1 cellular context compared by ENCODE assay signal in the genomic region with DNA sequence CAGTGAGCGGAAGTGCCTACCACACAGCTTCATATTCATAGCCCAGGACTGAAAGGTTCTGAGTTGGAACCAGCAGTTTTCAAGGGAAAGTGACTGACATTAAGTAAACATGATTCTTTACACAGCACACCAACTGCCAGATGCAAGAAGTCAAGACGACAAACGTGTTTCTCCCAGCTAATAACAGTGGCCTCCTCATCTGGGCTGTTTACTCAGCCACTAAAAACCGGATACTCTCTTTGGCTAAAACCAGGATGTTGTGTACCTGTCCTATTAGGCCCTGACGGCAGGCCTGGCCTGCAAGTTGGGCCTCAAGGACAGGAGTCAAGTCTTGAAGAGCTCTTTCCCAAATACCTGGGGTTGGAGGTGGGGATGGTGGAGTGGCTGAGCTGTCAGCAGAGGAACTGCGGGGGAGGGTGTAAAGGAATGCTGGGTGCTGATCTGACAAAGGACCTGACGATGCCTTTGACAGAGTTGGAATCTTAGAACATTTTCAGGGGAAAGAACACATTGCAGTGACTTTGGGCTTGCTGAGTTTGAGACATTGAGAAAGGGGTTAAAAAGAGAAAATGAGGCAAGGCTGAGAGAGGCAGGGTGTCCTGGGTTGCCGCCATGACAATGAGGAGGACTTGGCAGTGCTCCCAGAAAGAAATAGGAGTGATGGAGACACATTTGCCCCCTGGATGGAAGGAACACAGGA.
A peak's percentile ranks its signal among the peaks of the same experiment; 100 is the strongest.
TF ChIP-seq lines count a peak whose summit lies in the region.

No MANE protein-coding gene starts in this region.

TF ChIP-seq in K562, 482 proteins besides CTCF, POLR2A, EP300 and RAD21 (continued from another document and continues in another):
- TF ChIP-seq KLF13 (tag; IDR thresholded peaks at IDR 0.05; ENCODE audit: borderline replicate concordance, low read depth): no peak
- TF ChIP-seq CREM (IDR thresholded peaks at IDR 0.05; ENCODE audit: low read depth): 0 out of 2 replicates have a peak, but pooled peaks have one; percentile 12
- no peak for TF ChIP-seq PCBP1 (IDR thresholded peaks at IDR 0.05; ENCODE audit: low read depth, low read length, poor library complexity, severe bottlenecking)
- TF ChIP-seq ZNF583 (CRISPR knock-in tag; IDR thresholded peaks at IDR 0.05): no peak
- no peak for TF ChIP-seq ZNF324 (CRISPR knock-in tag; IDR thresholded peaks at IDR 0.05)
- TF ChIP-seq POLR2AphosphoS5 (IDR thresholded peaks at IDR 0.05; ENCODE audit: control insufficient read depth, insufficient read depth, low read depth, low read length): no peak
- no peak for TF ChIP-seq ZNF140 (CRISPR knock-in tag; IDR thresholded peaks at IDR 0.05)
- TF ChIP-seq, protein P1, sequence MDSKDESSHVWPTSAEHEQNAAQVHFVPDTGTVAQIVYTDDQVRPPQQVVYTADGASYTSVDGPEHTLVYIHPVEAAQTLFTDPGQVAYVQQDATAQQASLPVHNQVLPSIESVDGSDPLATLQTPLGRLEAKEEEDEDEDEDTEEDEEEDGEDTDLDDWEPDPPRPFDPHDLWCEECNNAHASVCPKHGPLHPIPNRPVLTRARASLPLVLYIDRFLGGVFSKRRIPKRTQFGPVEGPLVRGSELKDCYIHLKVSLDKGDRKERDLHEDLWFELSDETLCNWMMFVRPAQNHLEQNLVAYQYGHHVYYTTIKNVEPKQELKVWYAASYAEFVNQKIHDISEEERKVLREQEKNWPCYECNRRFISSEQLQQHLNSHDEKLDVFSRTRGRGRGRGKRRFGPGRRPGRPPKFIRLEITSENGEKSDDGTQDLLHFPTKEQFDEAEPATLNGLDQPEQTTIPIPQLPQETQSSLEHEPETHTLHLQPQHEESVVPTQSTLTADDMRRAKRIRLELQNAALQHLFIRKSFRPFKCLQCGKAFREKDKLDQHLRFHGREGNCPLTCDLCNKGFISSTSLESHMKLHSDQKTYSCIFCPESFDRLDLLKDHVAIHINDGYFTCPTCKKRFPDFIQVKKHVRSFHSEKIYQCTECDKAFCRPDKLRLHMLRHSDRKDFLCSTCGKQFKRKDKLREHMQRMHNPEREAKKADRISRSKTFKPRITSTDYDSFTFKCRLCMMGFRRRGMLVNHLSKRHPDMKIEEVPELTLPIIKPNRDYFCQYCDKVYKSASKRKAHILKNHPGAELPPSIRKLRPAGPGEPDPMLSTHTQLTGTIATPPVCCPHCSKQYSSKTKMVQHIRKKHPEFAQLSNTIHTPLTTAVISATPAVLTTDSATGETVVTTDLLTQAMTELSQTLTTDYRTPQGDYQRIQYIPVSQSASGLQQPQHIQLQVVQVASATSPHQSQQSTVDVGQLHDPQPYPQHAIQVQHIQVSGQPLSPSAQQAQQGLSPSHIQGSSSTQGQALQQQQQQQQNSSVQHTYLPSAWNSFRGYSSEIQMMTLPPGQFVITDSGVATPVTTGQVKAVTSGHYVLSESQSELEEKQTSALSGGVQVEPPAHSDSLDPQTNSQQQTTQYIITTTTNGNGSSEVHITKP (IDR thresholded peaks at IDR 0.05; ENCODE audit: partially characterized antibody): no peak
- no peak for TF ChIP-seq NEUROD1 (IDR thresholded peaks at IDR 0.05; ENCODE audit: borderline replicate concordance, low read depth, low read length, partially characterized antibody)
- TF ChIP-seq, protein P2, sequence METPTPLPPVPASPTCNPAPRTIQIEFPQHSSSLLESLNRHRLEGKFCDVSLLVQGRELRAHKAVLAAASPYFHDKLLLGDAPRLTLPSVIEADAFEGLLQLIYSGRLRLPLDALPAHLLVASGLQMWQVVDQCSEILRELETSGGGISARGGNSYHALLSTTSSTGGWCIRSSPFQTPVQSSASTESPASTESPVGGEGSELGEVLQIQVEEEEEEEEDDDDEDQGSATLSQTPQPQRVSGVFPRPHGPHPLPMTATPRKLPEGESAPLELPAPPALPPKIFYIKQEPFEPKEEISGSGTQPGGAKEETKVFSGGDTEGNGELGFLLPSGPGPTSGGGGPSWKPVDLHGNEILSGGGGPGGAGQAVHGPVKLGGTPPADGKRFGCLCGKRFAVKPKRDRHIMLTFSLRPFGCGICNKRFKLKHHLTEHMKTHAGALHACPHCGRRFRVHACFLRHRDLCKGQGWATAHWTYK (CRISPR knock-in tag; IDR thresholded peaks at IDR 0.05): no peak
- TF ChIP-seq CXXC5 (CRISPR knock-in tag; IDR thresholded peaks at IDR 0.05): no peak
- no peak for TF ChIP-seq MXI1 (IDR thresholded peaks at IDR 0.05; ENCODE audit: low read depth, low read length)
- no peak for TF ChIP-seq ZNF41 (CRISPR knock-in tag; conservative IDR thresholded peaks at IDR 0.05)
- no peak for TF ChIP-seq MAFF (IDR thresholded peaks at IDR 0.05; ENCODE audit: low read length)
- TF ChIP-seq MYBL2 (IDR thresholded peaks at IDR 0.05; ENCODE audit: low read depth): no peak
- no peak for TF ChIP-seq MYBL2 (CRISPR knock-in tag; IDR thresholded peaks at IDR 0.05; ENCODE audit: borderline replicate concordance)
- TF ChIP-seq NFYB (IDR thresholded peaks at IDR 0.05; ENCODE audit: extremely low read depth, insufficient read length): no peak
- TF ChIP-seq, protein P3, sequence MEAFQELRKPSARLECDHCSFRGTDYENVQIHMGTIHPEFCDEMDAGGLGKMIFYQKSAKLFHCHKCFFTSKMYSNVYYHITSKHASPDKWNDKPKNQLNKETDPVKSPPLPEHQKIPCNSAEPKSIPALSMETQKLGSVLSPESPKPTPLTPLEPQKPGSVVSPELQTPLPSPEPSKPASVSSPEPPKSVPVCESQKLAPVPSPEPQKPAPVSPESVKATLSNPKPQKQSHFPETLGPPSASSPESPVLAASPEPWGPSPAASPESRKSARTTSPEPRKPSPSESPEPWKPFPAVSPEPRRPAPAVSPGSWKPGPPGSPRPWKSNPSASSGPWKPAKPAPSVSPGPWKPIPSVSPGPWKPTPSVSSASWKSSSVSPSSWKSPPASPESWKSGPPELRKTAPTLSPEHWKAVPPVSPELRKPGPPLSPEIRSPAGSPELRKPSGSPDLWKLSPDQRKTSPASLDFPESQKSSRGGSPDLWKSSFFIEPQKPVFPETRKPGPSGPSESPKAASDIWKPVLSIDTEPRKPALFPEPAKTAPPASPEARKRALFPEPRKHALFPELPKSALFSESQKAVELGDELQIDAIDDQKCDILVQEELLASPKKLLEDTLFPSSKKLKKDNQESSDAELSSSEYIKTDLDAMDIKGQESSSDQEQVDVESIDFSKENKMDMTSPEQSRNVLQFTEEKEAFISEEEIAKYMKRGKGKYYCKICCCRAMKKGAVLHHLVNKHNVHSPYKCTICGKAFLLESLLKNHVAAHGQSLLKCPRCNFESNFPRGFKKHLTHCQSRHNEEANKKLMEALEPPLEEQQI (IDR thresholded peaks at IDR 0.05): no peak
- TF ChIP-seq SMARCC2 (IDR thresholded peaks at IDR 0.05; ENCODE audit: low read depth): no peak
- 0 out of 2 replicates have a peak, but pooled peaks have one; percentile 13 for TF ChIP-seq CTBP1 (IDR thresholded peaks at IDR 0.05; ENCODE audit: borderline replicate concordance)
- TF ChIP-seq SIN3B (IDR thresholded peaks at IDR 0.05; ENCODE audit: low read depth): no peak
- TF ChIP-seq, protein P4, sequence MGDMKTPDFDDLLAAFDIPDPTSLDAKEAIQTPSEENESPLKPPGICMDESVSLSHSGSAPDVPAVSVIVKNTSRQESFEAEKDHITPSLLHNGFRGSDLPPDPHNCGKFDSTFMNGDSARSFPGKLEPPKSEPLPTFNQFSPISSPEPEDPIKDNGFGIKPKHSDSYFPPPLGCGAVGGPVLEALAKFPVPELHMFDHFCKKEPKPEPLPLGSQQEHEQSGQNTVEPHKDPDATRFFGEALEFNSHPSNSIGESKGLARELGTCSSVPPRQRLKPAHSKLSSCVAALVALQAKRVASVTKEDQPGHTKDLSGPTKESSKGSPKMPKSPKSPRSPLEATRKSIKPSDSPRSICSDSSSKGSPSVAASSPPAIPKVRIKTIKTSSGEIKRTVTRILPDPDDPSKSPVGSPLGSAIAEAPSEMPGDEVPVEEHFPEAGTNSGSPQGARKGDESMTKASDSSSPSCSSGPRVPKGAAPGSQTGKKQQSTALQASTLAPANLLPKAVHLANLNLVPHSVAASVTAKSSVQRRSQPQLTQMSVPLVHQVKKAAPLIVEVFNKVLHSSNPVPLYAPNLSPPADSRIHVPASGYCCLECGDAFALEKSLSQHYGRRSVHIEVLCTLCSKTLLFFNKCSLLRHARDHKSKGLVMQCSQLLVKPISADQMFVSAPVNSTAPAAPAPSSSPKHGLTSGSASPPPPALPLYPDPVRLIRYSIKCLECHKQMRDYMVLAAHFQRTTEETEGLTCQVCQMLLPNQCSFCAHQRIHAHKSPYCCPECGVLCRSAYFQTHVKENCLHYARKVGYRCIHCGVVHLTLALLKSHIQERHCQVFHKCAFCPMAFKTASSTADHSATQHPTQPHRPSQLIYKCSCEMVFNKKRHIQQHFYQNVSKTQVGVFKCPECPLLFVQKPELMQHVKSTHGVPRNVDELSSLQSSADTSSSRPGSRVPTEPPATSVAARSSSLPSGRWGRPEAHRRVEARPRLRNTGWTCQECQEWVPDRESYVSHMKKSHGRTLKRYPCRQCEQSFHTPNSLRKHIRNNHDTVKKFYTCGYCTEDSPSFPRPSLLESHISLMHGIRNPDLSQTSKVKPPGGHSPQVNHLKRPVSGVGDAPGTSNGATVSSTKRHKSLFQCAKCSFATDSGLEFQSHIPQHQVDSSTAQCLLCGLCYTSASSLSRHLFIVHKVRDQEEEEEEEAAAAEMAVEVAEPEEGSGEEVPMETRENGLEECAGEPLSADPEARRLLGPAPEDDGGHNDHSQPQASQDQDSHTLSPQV (IDR thresholded peaks at IDR 0.05): 0 out of 2 replicates have a peak, but pooled peaks have one; percentile 12
- no peak for TF ChIP-seq ZNF239 (CRISPR knock-in tag; IDR thresholded peaks at IDR 0.05)
- TF ChIP-seq JUN (IDR thresholded peaks at IDR 0.05; ENCODE audit: borderline replicate concordance, low read depth, low read length): no peak
- TF ChIP-seq JUN (CRISPR knock-in tag; IDR thresholded peaks at IDR 0.05; ENCODE audit: borderline replicate concordance): no peak
- no peak for TF ChIP-seq ZNF133 (CRISPR knock-in tag; IDR thresholded peaks at IDR 0.05)
- TF ChIP-seq, protein P5, sequence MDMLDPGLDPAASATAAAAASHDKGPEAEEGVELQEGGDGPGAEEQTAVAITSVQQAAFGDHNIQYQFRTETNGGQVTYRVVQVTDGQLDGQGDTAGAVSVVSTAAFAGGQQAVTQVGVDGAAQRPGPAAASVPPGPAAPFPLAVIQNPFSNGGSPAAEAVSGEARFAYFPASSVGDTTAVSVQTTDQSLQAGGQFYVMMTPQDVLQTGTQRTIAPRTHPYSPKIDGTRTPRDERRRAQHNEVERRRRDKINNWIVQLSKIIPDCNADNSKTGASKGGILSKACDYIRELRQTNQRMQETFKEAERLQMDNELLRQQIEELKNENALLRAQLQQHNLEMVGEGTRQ (CRISPR knock-in tag; IDR thresholded peaks at IDR 0.05): no peak
- TF ChIP-seq RBM39 (optimal IDR thresholded peaks at IDR 0.05; ENCODE audit: low read depth, low read length): no peak
- no peak for TF ChIP-seq POLR3G (IDR thresholded peaks at IDR 0.05; ENCODE audit: extremely low read depth, insufficient read length, insufficient replicate concordance)
- no peak for TF ChIP-seq GTF2F1 (IDR thresholded peaks at IDR 0.05; ENCODE audit: low read depth, low read length)
- TF ChIP-seq FIP1L1 (IDR thresholded peaks at IDR 0.05; ENCODE audit: low read depth, low read length, poor library complexity, severe bottlenecking): no peak
- no peak for TF ChIP-seq KDM1A (IDR thresholded peaks at IDR 0.05)
- TF ChIP-seq MIER1 (IDR thresholded peaks at IDR 0.05; ENCODE audit: low read depth): no peak
- no peak for TF ChIP-seq LARP7 (IDR thresholded peaks at IDR 0.05)
- TF ChIP-seq MEF2A (IDR thresholded peaks at IDR 0.05; ENCODE audit: control insufficient read depth, low read depth, low read length): no peak
- no peak for TF ChIP-seq MED1 (CRISPR knock-in tag; IDR thresholded peaks at IDR 0.05; ENCODE audit: borderline replicate concordance)
- no peak for TF ChIP-seq TAF9B (IDR thresholded peaks at IDR 0.05; ENCODE audit: partially characterized antibody)
- no peak for TF ChIP-seq HMG20B (CRISPR knock-in tag; IDR thresholded peaks at IDR 0.05)
- no peak for TF ChIP-seq RBM25 (IDR thresholded peaks at IDR 0.05; ENCODE audit: low read depth, low read length, severe bottlenecking)
- TF ChIP-seq, protein P6, sequence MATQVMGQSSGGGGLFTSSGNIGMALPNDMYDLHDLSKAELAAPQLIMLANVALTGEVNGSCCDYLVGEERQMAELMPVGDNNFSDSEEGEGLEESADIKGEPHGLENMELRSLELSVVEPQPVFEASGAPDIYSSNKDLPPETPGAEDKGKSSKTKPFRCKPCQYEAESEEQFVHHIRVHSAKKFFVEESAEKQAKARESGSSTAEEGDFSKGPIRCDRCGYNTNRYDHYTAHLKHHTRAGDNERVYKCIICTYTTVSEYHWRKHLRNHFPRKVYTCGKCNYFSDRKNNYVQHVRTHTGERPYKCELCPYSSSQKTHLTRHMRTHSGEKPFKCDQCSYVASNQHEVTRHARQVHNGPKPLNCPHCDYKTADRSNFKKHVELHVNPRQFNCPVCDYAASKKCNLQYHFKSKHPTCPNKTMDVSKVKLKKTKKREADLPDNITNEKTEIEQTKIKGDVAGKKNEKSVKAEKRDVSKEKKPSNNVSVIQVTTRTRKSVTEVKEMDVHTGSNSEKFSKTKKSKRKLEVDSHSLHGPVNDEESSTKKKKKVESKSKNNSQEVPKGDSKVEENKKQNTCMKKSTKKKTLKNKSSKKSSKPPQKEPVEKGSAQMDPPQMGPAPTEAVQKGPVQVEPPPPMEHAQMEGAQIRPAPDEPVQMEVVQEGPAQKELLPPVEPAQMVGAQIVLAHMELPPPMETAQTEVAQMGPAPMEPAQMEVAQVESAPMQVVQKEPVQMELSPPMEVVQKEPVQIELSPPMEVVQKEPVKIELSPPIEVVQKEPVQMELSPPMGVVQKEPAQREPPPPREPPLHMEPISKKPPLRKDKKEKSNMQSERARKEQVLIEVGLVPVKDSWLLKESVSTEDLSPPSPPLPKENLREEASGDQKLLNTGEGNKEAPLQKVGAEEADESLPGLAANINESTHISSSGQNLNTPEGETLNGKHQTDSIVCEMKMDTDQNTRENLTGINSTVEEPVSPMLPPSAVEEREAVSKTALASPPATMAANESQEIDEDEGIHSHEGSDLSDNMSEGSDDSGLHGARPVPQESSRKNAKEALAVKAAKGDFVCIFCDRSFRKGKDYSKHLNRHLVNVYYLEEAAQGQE (CRISPR knock-in tag; IDR thresholded peaks at IDR 0.05; ENCODE audit: low read depth): no peak
- TF ChIP-seq DMBX1 (CRISPR knock-in tag; IDR thresholded peaks at IDR 0.05; ENCODE audit: borderline replicate concordance): no peak
- no peak for TF ChIP-seq ASH1L (IDR thresholded peaks at IDR 0.05; ENCODE audit: borderline replicate concordance, low read depth, partially characterized antibody)
- TF ChIP-seq ZNF764 (CRISPR knock-in tag; IDR thresholded peaks at IDR 0.05; ENCODE audit: low read depth): no peak
- TF ChIP-seq, protein P7, sequence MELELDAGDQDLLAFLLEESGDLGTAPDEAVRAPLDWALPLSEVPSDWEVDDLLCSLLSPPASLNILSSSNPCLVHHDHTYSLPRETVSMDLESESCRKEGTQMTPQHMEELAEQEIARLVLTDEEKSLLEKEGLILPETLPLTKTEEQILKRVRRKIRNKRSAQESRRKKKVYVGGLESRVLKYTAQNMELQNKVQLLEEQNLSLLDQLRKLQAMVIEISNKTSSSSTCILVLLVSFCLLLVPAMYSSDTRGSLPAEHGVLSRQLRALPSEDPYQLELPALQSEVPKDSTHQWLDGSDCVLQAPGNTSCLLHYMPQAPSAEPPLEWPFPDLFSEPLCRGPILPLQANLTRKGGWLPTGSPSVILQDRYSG (tag; conservative IDR thresholded peaks at IDR 0.05; ENCODE audit: low read depth): no peak
- TF ChIP-seq DNMT1 (IDR thresholded peaks at IDR 0.05): no peak
- TF ChIP-seq TAF15 (IDR thresholded peaks at IDR 0.05; ENCODE audit: low read depth, low read length): no peak
- TF ChIP-seq EGR1 (conservative IDR thresholded peaks at IDR 0.05): no peak
- no peak for TF ChIP-seq SRSF1 (IDR thresholded peaks at IDR 0.05; ENCODE audit: low read depth, low read length)
- peak; percentile 8 for TF ChIP-seq MEIS2 (IDR thresholded peaks at IDR 0.05; ENCODE audit: partially characterized antibody)
- peak; percentile 15; the same call in 1 of the 2 replicates for TF ChIP-seq NFIC (IDR thresholded peaks at IDR 0.05)
